1 cellular context compared by ENCODE assay signal in the genomic region with DNA sequence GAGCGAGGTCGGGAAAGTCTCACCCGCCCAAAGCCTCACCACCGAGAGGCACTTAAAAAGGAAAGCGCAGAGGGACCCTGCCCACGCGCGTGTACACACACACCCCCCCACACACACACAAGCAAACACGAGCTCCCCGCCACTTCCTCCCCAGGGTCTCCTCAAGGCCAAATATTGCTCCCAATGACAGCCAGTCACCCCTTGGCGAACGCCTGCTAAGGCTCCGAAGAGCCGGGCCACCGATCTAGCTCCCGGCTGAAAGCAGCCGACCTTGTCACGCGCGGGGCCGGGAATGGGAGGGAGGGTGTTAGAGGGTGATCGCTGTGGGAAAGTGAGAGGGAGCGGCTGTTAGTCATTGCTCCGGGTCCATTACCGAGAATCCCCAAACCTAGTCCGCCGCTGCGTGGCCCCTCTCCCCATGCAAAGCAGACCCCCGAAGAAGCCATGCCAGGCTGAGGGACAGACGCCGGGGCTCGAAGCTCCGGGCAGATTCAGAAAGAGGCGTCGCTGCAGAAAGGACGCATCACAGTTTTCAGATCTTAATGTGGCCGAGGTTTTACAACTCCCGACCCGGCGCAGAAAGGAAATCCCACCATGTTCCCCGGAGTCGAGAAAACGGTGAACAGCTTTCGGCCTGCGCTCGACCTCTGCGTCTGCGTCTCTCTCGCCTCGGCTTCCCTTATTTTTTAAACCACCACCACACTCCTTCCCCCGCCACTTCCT.
TF ChIP-seq lines count a peak whose summit lies in the region.

No MANE protein-coding gene starts in this region.

TF ChIP-seq in H1, 55 proteins besides CTCF, POLR2A, EP300 and RAD21:
- TF ChIP-seq RBBP5 (IDR thresholded peaks at IDR 0.05; ENCODE audit: borderline replicate concordance, low read depth, low read length) = peak; percentile 60
- no peak; the same call in 1 of the 2 replicates for TF ChIP-seq PHF8 (conservative IDR thresholded peaks at IDR 0.05; ENCODE audit: low read depth, low read length)
- no peak for TF ChIP-seq ZNF274 (IDR thresholded peaks at IDR 0.05; ENCODE audit: borderline replicate concordance, extremely low read depth, low read length)
- TF ChIP-seq HDAC6 (IDR thresholded peaks at IDR 0.05; ENCODE audit: low read depth, low read length) = no peak
- no peak for TF ChIP-seq CREB1 (IDR thresholded peaks at IDR 0.05)
- TF ChIP-seq MAFK (IDR thresholded peaks at IDR 0.05; ENCODE audit: low read depth, low read length) = no peak
- peak in 1 of 2 experiments; percentile 38; a peak in 1 of 4 replicates for TF ChIP-seq SIN3A (conservative IDR thresholded peaks at IDR 0.05 in 1 of 2, IDR thresholded peaks at IDR 0.05 in 1 of 2; ENCODE audit: low read depth in 1 of 2, low read length in 2 of 2)
- TF ChIP-seq KDM5A (IDR thresholded peaks at IDR 0.05; ENCODE audit: low read length) = no peak
- TF ChIP-seq KDM4A (IDR thresholded peaks at IDR 0.05; ENCODE audit: low read depth, low read length, severe bottlenecking) = peak; percentile 37
- no peak for TF ChIP-seq SIX5 (IDR thresholded peaks at IDR 0.05; ENCODE audit: low read depth, low read length)
- TF ChIP-seq YY1 (IDR thresholded peaks at IDR 0.05; ENCODE audit: low read depth, low read length) = no peak
TF ChIP-seq in H1: peak in this region for 3.
